Comparison of ENCODE assay signal across 19 cellular contexts in the genomic region with DNA sequence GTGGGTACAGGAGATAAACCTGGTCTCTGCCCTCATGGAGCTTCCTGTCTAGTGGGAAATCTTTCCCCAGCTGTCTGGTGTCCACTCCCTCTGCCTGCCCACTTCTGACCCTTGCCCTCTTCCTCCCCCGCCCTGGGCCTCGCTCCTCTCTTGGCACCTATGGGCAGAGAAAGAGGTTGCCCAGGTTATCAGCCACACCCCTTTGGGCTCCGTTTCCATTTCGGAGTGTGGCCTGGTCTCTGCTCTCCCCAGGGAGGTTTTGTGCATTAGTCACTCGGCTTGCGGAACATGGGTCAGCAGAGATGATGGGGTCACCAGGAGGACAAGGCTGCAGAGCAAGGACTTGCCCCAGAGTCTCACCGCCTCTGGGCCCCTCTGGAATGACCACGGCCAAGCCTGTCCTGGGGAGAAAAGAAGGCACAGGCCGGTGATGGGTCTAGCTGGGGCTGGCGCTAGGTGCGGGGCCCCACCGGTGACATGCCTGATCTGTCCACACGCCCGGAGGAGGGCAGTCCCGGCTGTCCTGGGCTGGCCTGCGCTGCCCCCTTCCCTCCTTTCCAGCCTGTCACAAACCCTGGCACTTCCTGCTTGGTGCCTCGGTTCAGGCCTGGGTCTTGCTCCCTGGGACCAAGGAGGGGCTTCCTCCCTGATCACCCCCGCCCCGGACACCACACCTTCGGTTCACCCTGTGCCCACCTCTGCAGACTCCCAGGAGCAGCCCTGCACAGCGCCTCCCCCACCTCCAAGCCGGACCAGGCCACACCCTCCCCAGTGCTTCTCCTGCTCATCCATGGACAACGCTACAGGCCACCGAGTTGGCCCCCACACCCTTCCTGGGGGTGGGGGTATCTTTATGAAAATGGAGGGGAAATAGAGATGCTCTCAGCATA. TPM values are rescaled to one million over a fixed set of nuclear protein-coding genes. Genes with fewer than 3 reads are reported as not detected.
DNase-seq lines count a peak whose midpoint lies in the region; ATAC-seq, FAIRE-seq and TF ChIP-seq lines count a peak whose summit lies in the region.
"Had no signal": no experiment of that assay in that cellular context is flagged by ENCODE, and none has a peak within 500 bp of the region (broad histone marks: within the 10 kb centered on the region; RNA-seq: fewer than 3 reads in every experiment).

No MANE protein-coding gene starts in this region.

- H3K27ac ChIP-seq in A549 = peak overlapping the region; percentile 38 to 88
- no peak overlapping the region for H3K27ac ChIP-seq in astrocyte (ENCODE audit: low read depth, low read length)
- H3K27ac ChIP-seq: ovary, suprapubic skin had no signal

- WGBS in A549 (ENCODE audit: missing lambda C conversion rate) = 50% methylated on average over 6 of the region's 24 CpGs

- H3K36me3 ChIP-seq in astrocyte (ENCODE audit: insufficient read depth, low read length) = no peaks in the 10 kb centered on the region
- H3K36me3 ChIP-seq: ovary, suprapubic skin had no signal

- CTCF ChIA-PET in A549 (lab: Yijun Ruan, JAX) = interaction anchor here (0.6 to 5.0 kb wide), 4 partner anchors 12 to 310 kb away, joined by 3 to 33 read pairs (median 4); no protein-coding TSS in a partner anchor

- no peaks in the 10 kb centered on the region for H3K79me2 ChIP-seq in astrocyte (ENCODE audit: insufficient read depth, low read length)

- peaks cover 18% of the 10 kb centered on the region for H3K4me1 ChIP-seq in A549
- H3K4me1 ChIP-seq in astrocyte (ENCODE audit: insufficient read depth, low read length) = no peaks in the 10 kb centered on the region

- no peak for TF ChIP-seq RAD21 in A549 (conservative IDR thresholded peaks at IDR 0.05 in 1 of 2, IDR thresholded peaks at IDR 0.05 in 1 of 2)

- POLR2A ChIA-PET in A549 (lab: Yijun Ruan, JAX) = no interaction called here

- H3K27me3 ChIP-seq in astrocyte (ENCODE audit: insufficient read depth, low read length) = no peaks in the 10 kb centered on the region
- H3K27me3 ChIP-seq: ovary, suprapubic skin had no signal

- ATAC-seq in A549 = peak; percentile 59 to 75; a peak in 5 of 6 replicates
- ATAC-seq: activated CD4-positive, CD25-positive, alpha-beta regulatory T cell treated with anti-CD3 and anti-CD28 coated beads, Interleukin-2, amount 50 U/mL, for 24 hours had no signal

- FAIRE-seq in A549 (lab: Jason Lieb, UNC) (no peak), HTR-8/SVneo (lab: Jason Lieb, UNC) (peak; percentile 86), astrocyte (lab: Jason Lieb, UNC) (no peak)
- FAIRE-seq: colon, D721Med had no signal

- TF ChIP-seq CTCF in A549 (IDR thresholded peaks at IDR 0.05) (no peak), astrocyte (IDR thresholded peaks at IDR 0.05; ENCODE audit: insufficient read depth, low read depth, low read length) (no peak)

- H4K20me1 ChIP-seq in astrocyte (ENCODE audit: insufficient read depth, low read length) = no peaks in the 10 kb centered on the region

- peak overlapping the region; percentile 27 for H2AFZ ChIP-seq in astrocyte (ENCODE audit: low read depth, low read length)

- no peaks in the 10 kb centered on the region for H3K4me1 Mint-ChIP-seq in astrocyte (ENCODE audit: low read depth, unreplicated experiment)

- H3K4me3 Mint-ChIP-seq in astrocyte (ENCODE audit: unreplicated experiment) = no peak overlapping the region
- H3K4me3 Mint-ChIP-seq: activated naive CD8-positive, alpha-beta T cell treated with anti-CD3 and anti-CD28 coated beads, Interleukin-2, amount 10 ng/mL, durations not matched to agents 7 days and 5 days had no signal

- TF ChIP-seq POLR2A in A549 (IDR thresholded peaks at IDR 0.05; ENCODE audit: low read length) = no peak

- no peaks in the 10 kb centered on the region for H3K9me3 ChIP-seq in A549
- no peaks in the 10 kb centered on the region for H3K9me3 ChIP-seq in astrocyte (ENCODE audit: insufficient read depth, low read depth, low read length)
- H3K9me3 ChIP-seq: ovary, suprapubic skin had no signal

- no peak overlapping the region for H3K27ac Mint-ChIP-seq in astrocyte (ENCODE audit: unreplicated experiment)
- H3K27ac Mint-ChIP-seq: activated naive CD8-positive, alpha-beta T cell treated with anti-CD3 and anti-CD28 coated beads, Interleukin-2, amount 10 ng/mL, durations not matched to agents 7 days and 5 days had no signal

- no peak for TF ChIP-seq EP300 in A549 (IDR thresholded peaks at IDR 0.05)

- H3K4me2 ChIP-seq in A549 (peak overlapping the region; percentile 45), astrocyte (ENCODE audit: low read length) (no peak overlapping the region)

- H3K9ac ChIP-seq in astrocyte (ENCODE audit: low read length) = no peak overlapping the region

- peaks cover 2% of the 10 kb centered on the region for H3K9me3 Mint-ChIP-seq in astrocyte (ENCODE audit: unreplicated experiment)
- H3K9me3 Mint-ChIP-seq: activated naive CD8-positive, alpha-beta T cell treated with anti-CD3 and anti-CD28 coated beads, Interleukin-2, amount 10 ng/mL, durations not matched to agents 7 days and 5 days had no signal

- no peaks in the 10 kb centered on the region for H3K36me3 Mint-ChIP-seq in astrocyte (ENCODE audit: low read depth, unreplicated experiment)
- H3K36me3 Mint-ChIP-seq: activated naive CD8-positive, alpha-beta T cell treated with anti-CD3 and anti-CD28 coated beads, Interleukin-2, amount 10 ng/mL, durations not matched to agents 7 days and 5 days had no signal

- H3K4me3 ChIP-seq in A549 = no peak overlapping the region
- H3K4me3 ChIP-seq in astrocyte (ENCODE audit: insufficient read depth, low read depth, low read length) = no peak overlapping the region
- H3K4me3 ChIP-seq: ovary, suprapubic skin had no signal

- peaks cover 12% of the 10 kb centered on the region for H3K27me3 Mint-ChIP-seq in astrocyte (ENCODE audit: low read depth, unreplicated experiment)

- DNase-seq in A549 (ENCODE audit: low read depth in 1 of 2, low spot score in 1 of 2) (peak; percentile 17 to 63), HTR-8/SVneo (ENCODE audit: insufficient read length, low spot score) (peak; percentile 89), astrocyte (ENCODE audit: low read depth) (peak; percentile 66), islet precursor cell (peak; percentile 49), pons (ENCODE audit: low spot score) (no peak), D341Med (ENCODE audit: low spot score) (no peak), NCI-H1694 (lab: John Stamatoyannopoulos, UW) (no peak), COLO829 (ENCODE audit: low spot score) (no peak)
- DNase-seq: activated naive CD8-positive, alpha-beta T cell treated with anti-CD3 and anti-CD28 coated beads, Interleukin-2, amount 10 ng/mL, durations not matched to agents 7 days and 5 days; erythroblast; ovary had no signal

TF ChIP-seq in A549, 52 proteins besides CTCF, POLR2A, EP300 and RAD21 (continues in another document):
- no peak for TF ChIP-seq CHD2 (IDR thresholded peaks at IDR 0.05; ENCODE audit: low read length, partially characterized antibody)
- no peak for TF ChIP-seq EHF (CRISPR knock-in tag; IDR thresholded peaks at IDR 0.05)
- no peak for TF ChIP-seq RNF2 (IDR thresholded peaks at IDR 0.05; ENCODE audit: borderline replicate concordance, low read depth)
- TF ChIP-seq ELK1 (IDR thresholded peaks at IDR 0.05; ENCODE audit: low read depth, low read length) = no peak
- TF ChIP-seq MAZ (IDR thresholded peaks at IDR 0.05; ENCODE audit: borderline replicate concordance, low read depth, low read length) = no peak
- TF ChIP-seq USF2 (IDR thresholded peaks at IDR 0.05) = no peak
- TF ChIP-seq CEBPB (IDR thresholded peaks at IDR 0.05) = peak in 1 of 2 experiments; percentile 40; a peak in 1 of 4 replicates
- no peak for TF ChIP-seq NPAS2 (CRISPR knock-in tag; IDR thresholded peaks at IDR 0.05; ENCODE audit: borderline replicate concordance)
- TF ChIP-seq NR3C1 (IDR thresholded peaks at IDR 0.05) = no peak
- TF ChIP-seq ESRRA (IDR thresholded peaks at IDR 0.05; ENCODE audit: borderline replicate concordance, low read length) = no peak
- no peak for TF ChIP-seq JUNB (IDR thresholded peaks at IDR 0.05)
- TF ChIP-seq ATOH8 (CRISPR knock-in tag; IDR thresholded peaks at IDR 0.05; ENCODE audit: low read depth) = no peak
- TF ChIP-seq, protein P1, sequence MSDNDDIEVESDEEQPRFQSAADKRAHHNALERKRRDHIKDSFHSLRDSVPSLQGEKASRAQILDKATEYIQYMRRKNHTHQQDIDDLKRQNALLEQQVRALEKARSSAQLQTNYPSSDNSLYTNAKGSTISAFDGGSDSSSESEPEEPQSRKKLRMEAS (IDR thresholded peaks at IDR 0.05) = no peak
- TF ChIP-seq RARB (CRISPR knock-in tag; IDR thresholded peaks at IDR 0.05) = peak; percentile 58; the same call in 1 of the 2 replicates
- TF ChIP-seq HOXB5 (CRISPR knock-in tag; IDR thresholded peaks at IDR 0.05) = no peak

RNA-seq across cellular contexts. Expression of gene MUC4, which starts 35.6 kb away (rescaled TPM):
- 0.04 TPM in 1 of 2 replicates, not detected in the other for polyA plus RNA-seq in A549 (2011; rRNA removed)
- 0.01 and 0.03 TPM in 2 replicates for polyA plus RNA-seq in A549 (2012; cell fraction: cytosol; rRNA removed)
- 0.01 TPM in 1 of 2 replicates, not detected in the other for polyA plus RNA-seq in A549 (2012; cell fraction: nucleus; rRNA removed)
- not detected in 3 replicates for polyA plus RNA-seq in A549 (2017; fragmentation: RNase III; extraction: RNeasy Plus Mini Kit Qiagen cat#74134 plus additional on column Dnase treatment)
- polyA minus RNA-seq in A549 (2011; rRNA and poly(A)+ RNA removed) = 0.04 TPM in 1 of 2 replicates, not detected in the other
- 0.02 and 0.05 TPM in 2 replicates for total RNA-seq in astrocyte
- total RNA-seq: A673, HT-29, mesenteric fat pad, NCI-H460, suprapubic skin had no signal

Comparison
In these comparisons a context has a peak if more than half of its experiments do, and no peak if none do; other contexts are left out.
1. DNase-seq: peak in A549 (2 of 2), HTR-8/SVneo (single experiment), astrocyte (single experiment) and islet precursor cell (single experiment); none in pons (single experiment), D341Med (single experiment), NCI-H1694 (single experiment) and COLO829 (single experiment).